19 cellular contexts compared by ENCODE assay signal in the genomic region with DNA sequence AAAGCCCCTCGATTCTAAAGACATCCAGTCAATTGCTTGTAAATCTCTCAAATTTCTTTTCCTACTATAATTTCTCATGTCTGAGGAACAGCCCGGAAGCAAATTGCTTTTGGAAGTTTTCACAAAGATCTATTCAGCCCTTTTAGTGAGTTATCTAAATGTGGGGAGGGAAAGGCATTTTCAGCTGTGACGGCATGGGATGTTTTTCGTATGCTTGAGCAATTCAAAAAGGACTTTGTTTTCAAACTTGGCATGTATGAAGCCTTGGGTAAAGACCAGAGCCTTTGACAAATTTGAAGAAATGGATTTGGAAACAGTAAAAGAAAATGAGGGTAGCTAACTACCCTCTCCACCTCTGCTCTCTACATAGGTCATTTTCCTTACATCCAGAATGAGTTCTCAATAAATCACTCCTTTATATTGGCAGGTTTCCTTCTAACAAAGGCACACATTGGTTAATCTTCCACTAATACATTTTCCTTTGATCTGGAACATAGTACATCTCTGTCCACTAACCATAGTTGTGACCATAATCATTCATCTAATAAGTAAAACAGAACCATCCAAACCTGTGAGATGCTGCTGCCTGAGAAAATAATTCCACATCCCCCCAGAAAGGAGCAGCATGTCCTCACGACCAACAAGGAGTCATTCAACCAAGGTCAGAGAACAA.
DNase-seq lines count a peak whose midpoint lies in the region; ATAC-seq and TF ChIP-seq lines count a peak whose summit lies in the region.
"Had no signal": no experiment of that assay in that cellular context is flagged by ENCODE, and none has a peak within 500 bp of the region (broad histone marks: within the 10 kb centered on the region; RNA-seq: fewer than 3 reads in every experiment).

No MANE protein-coding gene starts in this region.

- H3K9me2 ChIP-seq in MM.1S (replicated peaks; ENCODE audit: insufficient read depth, low read length): no peaks in the 10 kb centered on the region

- H3K27me3 ChIP-seq in liver (ENCODE audit: control insufficient read depth in 4 of 4, insufficient read depth in 4 of 4, low read length in 3 of 4) (no peaks in the 10 kb centered on the region), testis (no peaks in the 10 kb centered on the region), MM.1S (replicated peaks; ENCODE audit: insufficient read depth, low read length) (no peaks in the 10 kb centered on the region)
- H3K27me3 ChIP-seq: neural progenitor cell, uterus had no signal

- H3K4me2 ChIP-seq in MM.1S (ENCODE audit: low read depth, low read length): no peak overlapping the region
- H3K4me2 ChIP-seq: neural progenitor cell had no signal

- no peaks in the 10 kb centered on the region for H3K9me3 Mint-ChIP-seq in effector memory CD8-positive, alpha-beta T cell
- H3K9me3 Mint-ChIP-seq: activated T-helper 1 cell treated with anti-CD3 and anti-CD28 coated beads, Interleukin-12 subunit alpha, Interleukin-12 subunit beta, Interleukin-2, Interleukin-4 antibody, amounts not matched to agents 30 ng/mL and 10 ng/mL and 1 ng/mL, durations not matched to agents 14 hours and 24 hours and 36 hours; immature natural killer cell; neural progenitor cell had no signal

- no peak overlapping the region for H2AFZ ChIP-seq in MM.1S (ENCODE audit: low read length)
- H2AFZ ChIP-seq: neural progenitor cell had no signal

- H3K36me3 ChIP-seq in liver (ENCODE audit: control insufficient read depth in 4 of 4, insufficient read depth in 3 of 4, low read depth in 1 of 4, low read length in 3 of 4) (peaks cover 5 to 18% (median 11%) of the 10 kb centered on the region in 4 donors), testis (ENCODE audit: low read depth, missing control alignments) (no peaks in the 10 kb centered on the region), MM.1S (replicated peaks; ENCODE audit: insufficient read depth, low read length) (no peaks in the 10 kb centered on the region; the same call in 1 of the 2 replicates)
- H3K36me3 ChIP-seq: uterus had no signal

- 32% methylated on average over 5 of the region's 5 CpGs for WGBS in liver
- 44 to 45% methylated on average over 5 of the region's 5 CpGs for WGBS in testis, 2 donors

- H3K4me1 ChIP-seq in liver (ENCODE audit: control insufficient read depth in 4 of 4, insufficient read depth in 4 of 4, low read length in 3 of 4) (peaks cover 10 to 86% (median 70%) of the 10 kb centered on the region in 4 donors), testis (peaks cover 34% of the 10 kb centered on the region), MM.1S (ENCODE audit: low read length) (no peaks in the 10 kb centered on the region)
- H3K4me1 ChIP-seq: neural progenitor cell, uterus had no signal

- no peaks in the 10 kb centered on the region for H3K27me3 Mint-ChIP-seq in effector memory CD8-positive, alpha-beta T cell

- H3K27ac ChIP-seq in liver (ENCODE audit: low read depth in 1 of 2, low read length in 2 of 2): peak overlapping the region; percentile 81 to 87
- H3K27ac ChIP-seq in testis: peak overlapping the region; percentile 19 to 36
- no peak overlapping the region for H3K27ac ChIP-seq in MM.1S (ENCODE audit: low read length)
- H3K27ac ChIP-seq: neural progenitor cell had no signal

- no peak for TF ChIP-seq RAD21 in liver (IDR thresholded peaks at IDR 0.05)

- H3K4me1 Mint-ChIP-seq in effector memory CD8-positive, alpha-beta T cell (ENCODE audit: low read depth in 2 of 2): peaks cover 0 to 4% of the 10 kb centered on the region in 2 donors

- DNase-seq in astrocyte of the hippocampus (ENCODE audit: low read depth, low spot score): peak; percentile 73
- DNase-seq in fibroblast of pulmonary artery (ENCODE audit: low read depth): peak; percentile 62
- DNase-seq in testis: peak; percentile 32
- no peak for DNase-seq in effector memory CD8-positive, alpha-beta T cell
- no peak for DNase-seq in Ammon's horn (ENCODE audit: low spot score)
- no peak for DNase-seq in NCI-H510A (lab: John Stamatoyannopoulos, UW)
- no peak for DNase-seq in MM.1S
- DNase-seq: COR-L47; EL; immature natural killer cell; NCI-H1436; NCI-H2171; NCI-H748 treated with DMSO at 0.1 percent for 48 hours; PC-3; stimulated activated naive CD4-positive, alpha-beta T cell; uterus had no signal

- H3K9me3 ChIP-seq in liver (ENCODE audit: control insufficient read depth in 4 of 4, low read length in 3 of 4) (no peaks in the 10 kb centered on the region), testis (no peaks in the 10 kb centered on the region), MM.1S (replicated peaks; ENCODE audit: insufficient read depth, low read length) (no peaks in the 10 kb centered on the region)
- H3K9me3 ChIP-seq: uterus had no signal

- peak overlapping the region in 1 of 2 donors; percentile 26 for H3K9ac ChIP-seq in liver (ENCODE audit: low read depth in 1 of 2, low read length in 2 of 2)
- no peak overlapping the region for H3K9ac ChIP-seq in MM.1S (ENCODE audit: low read length)
- H3K9ac ChIP-seq: neural progenitor cell had no signal

- H3K36me3 Mint-ChIP-seq in effector memory CD8-positive, alpha-beta T cell (ENCODE audit: insufficient read depth): peaks cover 31% of the 10 kb centered on the region

- TF ChIP-seq CTCF in fibroblast of pulmonary artery (IDR thresholded peaks at IDR 0.05; ENCODE audit: low read length, missing control alignments): no peak
- TF ChIP-seq CTCF in liver (IDR thresholded peaks at IDR 0.05; ENCODE audit: low read depth, low read length, missing input control): no peak
- no peak for TF ChIP-seq CTCF in testis (IDR thresholded peaks at IDR 0.05)
- TF ChIP-seq CTCF in MM.1S (IDR thresholded peaks at IDR 0.05; ENCODE audit: low read length): no peak

- peak overlapping the region in 1 of 2 donors; percentile 66 for H3K27ac Mint-ChIP-seq in effector memory CD8-positive, alpha-beta T cell
- H3K27ac Mint-ChIP-seq: activated T-helper 1 cell treated with anti-CD3 and anti-CD28 coated beads, Interleukin-12 subunit alpha, Interleukin-12 subunit beta, Interleukin-2, Interleukin-4 antibody, amounts not matched to agents 30 ng/mL and 10 ng/mL and 1 ng/mL, durations not matched to agents 14 hours and 24 hours and 36 hours; neural progenitor cell had no signal

- no peak for TF ChIP-seq POLR2A in testis (IDR thresholded peaks at IDR 0.05)

- no peak overlapping the region for H3K4me3 ChIP-seq in fibroblast of pulmonary artery (replicated peaks; ENCODE audit: low read depth, low read length)
- H3K4me3 ChIP-seq in liver (ENCODE audit: low read depth in 1 of 3, low read length in 3 of 3): no peak overlapping the region
- H3K4me3 ChIP-seq in testis: no peak overlapping the region
- H3K4me3 ChIP-seq in MM.1S (ENCODE audit: low read length): no peak overlapping the region
- H3K4me3 ChIP-seq: neural progenitor cell, uterus had no signal

- intact Hi-C loops in testis (cut with DNase I; ENCODE audit: low total_unique reads): no loop called here

- H4K20me1 ChIP-seq in MM.1S (ENCODE audit: insufficient read depth, low read length): no peaks in the 10 kb centered on the region

- no peaks in the 10 kb centered on the region for H3K79me2 ChIP-seq in MM.1S (ENCODE audit: low read length)

- ATAC-seq in effector memory CD8-positive, alpha-beta T cell (replicated peaks): no peak
- ATAC-seq: PC-3 had no signal

- no peak overlapping the region for H3K4me3 Mint-ChIP-seq in effector memory CD8-positive, alpha-beta T cell
- H3K4me3 Mint-ChIP-seq: activated T-helper 1 cell treated with anti-CD3 and anti-CD28 coated beads, Interleukin-12 subunit alpha, Interleukin-12 subunit beta, Interleukin-2, Interleukin-4 antibody, amounts not matched to agents 30 ng/mL and 10 ng/mL and 1 ng/mL, durations not matched to agents 14 hours and 24 hours and 36 hours; immature natural killer cell; neural progenitor cell had no signal

- H3F3A ChIP-seq in MM.1S (ENCODE audit: insufficient read depth, low read length): no peaks in the 10 kb centered on the region

TF ChIP-seq in liver, 16 proteins besides CTCF, POLR2A, EP300 and RAD21 (continues in another document):
- TF ChIP-seq, protein P1, sequence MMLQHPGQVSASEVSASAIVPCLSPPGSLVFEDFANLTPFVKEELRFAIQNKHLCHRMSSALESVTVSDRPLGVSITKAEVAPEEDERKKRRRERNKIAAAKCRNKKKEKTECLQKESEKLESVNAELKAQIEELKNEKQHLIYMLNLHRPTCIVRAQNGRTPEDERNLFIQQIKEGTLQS (IDR thresholded peaks at IDR 0.05): peak; percentile 42
- peak in 1 of 2 donors; percentile 34 for TF ChIP-seq JUND (IDR thresholded peaks at IDR 0.05)
- TF ChIP-seq HNF4A (conservative IDR thresholded peaks at IDR 0.05): peak; percentile 85
- peak; percentile 60 for TF ChIP-seq SP1 (IDR thresholded peaks at IDR 0.05)
- TF ChIP-seq HNF4G (IDR thresholded peaks at IDR 0.05): peak; percentile 45
- TF ChIP-seq FOXA1 (IDR thresholded peaks at IDR 0.05): no peak
- TF ChIP-seq, protein P2, sequence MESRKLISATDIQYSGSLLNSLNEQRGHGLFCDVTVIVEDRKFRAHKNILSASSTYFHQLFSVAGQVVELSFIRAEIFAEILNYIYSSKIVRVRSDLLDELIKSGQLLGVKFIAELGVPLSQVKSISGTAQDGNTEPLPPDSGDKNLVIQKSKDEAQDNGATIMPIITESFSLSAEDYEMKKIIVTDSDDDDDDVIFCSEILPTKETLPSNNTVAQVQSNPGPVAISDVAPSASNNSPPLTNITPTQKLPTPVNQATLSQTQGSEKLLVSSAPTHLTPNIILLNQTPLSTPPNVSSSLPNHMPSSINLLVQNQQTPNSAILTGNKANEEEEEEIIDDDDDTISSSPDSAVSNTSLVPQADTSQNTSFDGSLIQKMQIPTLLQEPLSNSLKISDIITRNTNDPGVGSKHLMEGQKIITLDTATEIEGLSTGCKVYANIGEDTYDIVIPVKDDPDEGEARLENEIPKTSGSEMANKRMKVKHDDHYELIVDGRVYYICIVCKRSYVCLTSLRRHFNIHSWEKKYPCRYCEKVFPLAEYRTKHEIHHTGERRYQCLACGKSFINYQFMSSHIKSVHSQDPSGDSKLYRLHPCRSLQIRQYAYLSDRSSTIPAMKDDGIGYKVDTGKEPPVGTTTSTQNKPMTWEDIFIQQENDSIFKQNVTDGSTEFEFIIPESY (IDR thresholded peaks at IDR 0.05): peak; percentile 34

Comparison
In these comparisons a context has a peak if more than half of its experiments do, and no peak if none do; other contexts are left out.
1. DNase-seq: peak in astrocyte of the hippocampus (single experiment), fibroblast of pulmonary artery (single experiment) and testis (single experiment); none in effector memory CD8-positive, alpha-beta T cell (0 of 3), Ammon's horn (single experiment), NCI-H510A (single experiment) and MM.1S (single experiment).